ENCODE assay signal across 1 cellular context in genomic region chr9:97387504-97387886, GRCh38.
TF ChIP-seq lines count a peak whose summit lies in the region.

No MANE protein-coding gene starts in this region.

TF ChIP-seq in K562, 482 proteins besides CTCF, POLR2A, EP300 and RAD21 (continued from another document):
- TF ChIP-seq, protein P1, sequence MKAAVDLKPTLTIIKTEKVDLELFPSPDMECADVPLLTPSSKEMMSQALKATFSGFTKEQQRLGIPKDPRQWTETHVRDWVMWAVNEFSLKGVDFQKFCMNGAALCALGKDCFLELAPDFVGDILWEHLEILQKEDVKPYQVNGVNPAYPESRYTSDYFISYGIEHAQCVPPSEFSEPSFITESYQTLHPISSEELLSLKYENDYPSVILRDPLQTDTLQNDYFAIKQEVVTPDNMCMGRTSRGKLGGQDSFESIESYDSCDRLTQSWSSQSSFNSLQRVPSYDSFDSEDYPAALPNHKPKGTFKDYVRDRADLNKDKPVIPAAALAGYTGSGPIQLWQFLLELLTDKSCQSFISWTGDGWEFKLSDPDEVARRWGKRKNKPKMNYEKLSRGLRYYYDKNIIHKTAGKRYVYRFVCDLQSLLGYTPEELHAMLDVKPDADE (conservative IDR thresholded peaks at IDR 0.05; ENCODE audit: control insufficient read depth, low read depth, low read length): 0 out of 2 replicates have a peak, but pooled peaks have one; percentile 0
- TF ChIP-seq CTCFL (IDR thresholded peaks at IDR 0.05; ENCODE audit: borderline replicate concordance, insufficient read depth, low read depth, low read length, poor library complexity, severe bottlenecking) (no peak), SIX5 (IDR thresholded peaks at IDR 0.05; ENCODE audit: borderline replicate concordance in 1 of 2, insufficient read depth in 1 of 2, low read depth in 1 of 2, low read length in 2 of 2) (no peak), TRIM28 (IDR thresholded peaks at IDR 0.05) (no peak), TEAD4 (IDR thresholded peaks at IDR 0.05; ENCODE audit: low read length) (no peak), TEAD4 (CRISPR knock-in tag; IDR thresholded peaks at IDR 0.05; ENCODE audit: borderline replicate concordance) (no peak), RHOXF2B (CRISPR knock-in tag; conservative IDR thresholded peaks at IDR 0.05) (no peak), DACH1 (IDR thresholded peaks at IDR 0.05; ENCODE audit: partially characterized antibody) (no peak), ZNF609 (CRISPR knock-in tag; IDR thresholded peaks at IDR 0.05; ENCODE audit: borderline replicate concordance) (no peak), CBX2 (IDR thresholded peaks at IDR 0.05; ENCODE audit: insufficient read depth, low read length, poor library complexity, severe bottlenecking) (no peak), NRF1 (conservative IDR thresholded peaks at IDR 0.05 in 1 of 2, IDR thresholded peaks at IDR 0.05 in 1 of 2) (0 out of 4 replicates have a peak, but pooled peaks of 1 of the 2 experiments have one; percentile 3), ZNF77 (CRISPR knock-in tag; IDR thresholded peaks at IDR 0.05) (no peak), SRSF7 (optimal IDR thresholded peaks at IDR 0.05; ENCODE audit: low read depth, low read length) (no peak), RBM25 (IDR thresholded peaks at IDR 0.05; ENCODE audit: low read depth, low read length, severe bottlenecking) (no peak), MTA2 (IDR thresholded peaks at IDR 0.05; ENCODE audit: low read depth) (no peak), ZNF444 (CRISPR knock-in tag; IDR thresholded peaks at IDR 0.05) (no peak), PHB2 (IDR thresholded peaks at IDR 0.05; ENCODE audit: low read depth) (no peak), RERE (CRISPR knock-in tag; IDR thresholded peaks at IDR 0.05; ENCODE audit: borderline replicate concordance) (no peak), ZNF695 (CRISPR knock-in tag; IDR thresholded peaks at IDR 0.05) (no peak), GATAD2B (IDR thresholded peaks at IDR 0.05; ENCODE audit: borderline replicate concordance) (no peak), ERF (CRISPR knock-in tag; IDR thresholded peaks at IDR 0.05) (no peak), HNRNPUL1 (IDR thresholded peaks at IDR 0.05; ENCODE audit: low read length) (no peak)
- TF ChIP-seq, protein P2, sequence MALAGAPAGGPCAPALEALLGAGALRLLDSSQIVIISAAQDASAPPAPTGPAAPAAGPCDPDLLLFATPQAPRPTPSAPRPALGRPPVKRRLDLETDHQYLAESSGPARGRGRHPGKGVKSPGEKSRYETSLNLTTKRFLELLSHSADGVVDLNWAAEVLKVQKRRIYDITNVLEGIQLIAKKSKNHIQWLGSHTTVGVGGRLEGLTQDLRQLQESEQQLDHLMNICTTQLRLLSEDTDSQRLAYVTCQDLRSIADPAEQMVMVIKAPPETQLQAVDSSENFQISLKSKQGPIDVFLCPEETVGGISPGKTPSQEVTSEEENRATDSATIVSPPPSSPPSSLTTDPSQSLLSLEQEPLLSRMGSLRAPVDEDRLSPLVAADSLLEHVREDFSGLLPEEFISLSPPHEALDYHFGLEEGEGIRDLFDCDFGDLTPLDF (CRISPR knock-in tag; IDR thresholded peaks at IDR 0.05): 0 out of 2 replicates have a peak, but pooled peaks have one; percentile 17
- TF ChIP-seq, protein P3, sequence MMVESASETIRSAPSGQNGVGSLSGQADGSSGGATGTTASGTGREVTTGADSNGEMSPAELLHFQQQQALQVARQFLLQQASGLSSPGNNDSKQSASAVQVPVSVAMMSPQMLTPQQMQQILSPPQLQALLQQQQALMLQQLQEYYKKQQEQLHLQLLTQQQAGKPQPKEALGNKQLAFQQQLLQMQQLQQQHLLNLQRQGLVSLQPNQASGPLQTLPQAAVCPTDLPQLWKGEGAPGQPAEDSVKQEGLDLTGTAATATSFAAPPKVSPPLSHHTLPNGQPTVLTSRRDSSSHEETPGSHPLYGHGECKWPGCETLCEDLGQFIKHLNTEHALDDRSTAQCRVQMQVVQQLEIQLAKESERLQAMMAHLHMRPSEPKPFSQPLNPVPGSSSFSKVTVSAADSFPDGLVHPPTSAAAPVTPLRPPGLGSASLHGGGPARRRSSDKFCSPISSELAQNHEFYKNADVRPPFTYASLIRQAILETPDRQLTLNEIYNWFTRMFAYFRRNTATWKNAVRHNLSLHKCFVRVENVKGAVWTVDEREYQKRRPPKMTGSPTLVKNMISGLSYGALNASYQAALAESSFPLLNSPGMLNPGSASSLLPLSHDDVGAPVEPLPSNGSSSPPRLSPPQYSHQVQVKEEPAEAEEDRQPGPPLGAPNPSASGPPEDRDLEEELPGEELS (CRISPR knock-in tag; IDR thresholded peaks at IDR 0.05; ENCODE audit: borderline replicate concordance): no peak
TF ChIP-seq in K562: peak in this region for 3.
